23 cellular contexts compared by ENCODE assay signal in the genomic region with DNA sequence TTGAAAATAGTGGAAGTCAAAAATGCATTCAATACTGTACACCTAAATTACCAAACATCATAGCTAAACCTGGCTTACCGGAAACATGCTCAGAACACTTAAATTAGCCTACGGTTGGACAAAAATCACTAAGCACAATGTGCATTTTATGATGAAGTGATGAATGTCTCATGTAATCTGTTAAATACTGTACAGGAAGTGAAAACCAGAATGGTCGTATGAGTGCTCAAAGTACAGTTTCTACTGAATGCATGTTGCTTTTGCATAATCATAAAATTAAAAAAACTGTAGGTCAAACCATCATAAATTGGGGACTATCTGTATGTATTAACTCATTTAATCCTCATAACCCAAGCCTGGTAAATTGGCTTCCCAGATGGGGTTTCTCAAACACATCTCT.
"Had no signal": no experiment of that assay in that cellular context is flagged by ENCODE, and none has a peak within 500 bp of the region (broad histone marks: within the 10 kb centered on the region; RNA-seq: fewer than 3 reads in every experiment).

No MANE protein-coding gene starts in this region.

- H3K9me3 ChIP-seq: colonic mucosa, esophagus squamous epithelium, gastrocnemius medialis, left lung, lower lobe of right lung, mucosa of descending colon had no signal

- H3K27ac Mint-ChIP-seq: dendritic cell treated with granulocyte-macrophage colony-stimulating factor and Interleukin-4, amounts not matched to agents 40 ng/mL and 50 ng/mL, for 4 days; effector memory CD8-positive, alpha-beta T cell; endodermal cell had no signal

- H3K4me3 ChIP-seq: colonic mucosa, esophagus squamous epithelium, gastrocnemius medialis, heart right ventricle, left lung, lower lobe of right lung, mucosa of descending colon had no signal

- H3K36me3 ChIP-seq: colonic mucosa, esophagus squamous epithelium, gastrocnemius medialis, heart right ventricle, left lung, lower lobe of right lung had no signal

- ATAC-seq: effector memory CD8-positive, alpha-beta T cell; esophagus mucosa; gastrocnemius medialis; heart right ventricle; lower lobe of right lung; mucosa of descending colon had no signal

- H3K4me1 ChIP-seq: colonic mucosa, esophagus squamous epithelium, left lung, lower lobe of right lung had no signal

- H3K4me3 Mint-ChIP-seq: dendritic cell treated with granulocyte-macrophage colony-stimulating factor and Interleukin-4, amounts not matched to agents 40 ng/mL and 50 ng/mL, for 4 days; effector memory CD8-positive, alpha-beta T cell; endodermal cell; mesothelial cell of epicardium had no signal

- H3K27me3 ChIP-seq: colonic mucosa, esophagus squamous epithelium, gastrocnemius medialis, heart right ventricle, left lung had no signal

- H3K9me3 Mint-ChIP-seq: dendritic cell treated with granulocyte-macrophage colony-stimulating factor and Interleukin-4, amounts not matched to agents 40 ng/mL and 50 ng/mL, for 4 days; effector memory CD8-positive, alpha-beta T cell; endodermal cell had no signal

- H3K27ac ChIP-seq: colonic mucosa, epithelial cell of prostate, esophagus squamous epithelium, gastrocnemius medialis, heart right ventricle, left lung, lower lobe of right lung had no signal

- H3K27me3 Mint-ChIP-seq: dendritic cell treated with granulocyte-macrophage colony-stimulating factor and Interleukin-4, amounts not matched to agents 40 ng/mL and 50 ng/mL, for 4 days; effector memory CD8-positive, alpha-beta T cell had no signal

- DNase-seq: colonic mucosa; cortex of kidney; effector CD8-positive, alpha-beta T cell; effector memory CD8-positive, alpha-beta T cell; erythroblast; esophagus squamous epithelium; foreskin fibroblast; foreskin melanocyte; gastrocnemius medialis; glutamatergic neuron; heart right ventricle; hippocampal formation; left cardiac atrium; left lung; left ventricle myocardium superior; lower lobe of right lung; mesenchymal stem cell; mucosa of descending colon had no signal
